Comparison of ENCODE assay signal across 1 cellular context in genomic region chr11:114036156-114036811, GRCh38.
TF ChIP-seq lines count a peak whose summit lies in the region.

No MANE protein-coding gene starts in this region.

TF ChIP-seq in HepG2, 621 proteins besides CTCF, POLR2A, EP300 and RAD21 (continued from another document and continues in another):
- TF ChIP-seq, protein P1, sequence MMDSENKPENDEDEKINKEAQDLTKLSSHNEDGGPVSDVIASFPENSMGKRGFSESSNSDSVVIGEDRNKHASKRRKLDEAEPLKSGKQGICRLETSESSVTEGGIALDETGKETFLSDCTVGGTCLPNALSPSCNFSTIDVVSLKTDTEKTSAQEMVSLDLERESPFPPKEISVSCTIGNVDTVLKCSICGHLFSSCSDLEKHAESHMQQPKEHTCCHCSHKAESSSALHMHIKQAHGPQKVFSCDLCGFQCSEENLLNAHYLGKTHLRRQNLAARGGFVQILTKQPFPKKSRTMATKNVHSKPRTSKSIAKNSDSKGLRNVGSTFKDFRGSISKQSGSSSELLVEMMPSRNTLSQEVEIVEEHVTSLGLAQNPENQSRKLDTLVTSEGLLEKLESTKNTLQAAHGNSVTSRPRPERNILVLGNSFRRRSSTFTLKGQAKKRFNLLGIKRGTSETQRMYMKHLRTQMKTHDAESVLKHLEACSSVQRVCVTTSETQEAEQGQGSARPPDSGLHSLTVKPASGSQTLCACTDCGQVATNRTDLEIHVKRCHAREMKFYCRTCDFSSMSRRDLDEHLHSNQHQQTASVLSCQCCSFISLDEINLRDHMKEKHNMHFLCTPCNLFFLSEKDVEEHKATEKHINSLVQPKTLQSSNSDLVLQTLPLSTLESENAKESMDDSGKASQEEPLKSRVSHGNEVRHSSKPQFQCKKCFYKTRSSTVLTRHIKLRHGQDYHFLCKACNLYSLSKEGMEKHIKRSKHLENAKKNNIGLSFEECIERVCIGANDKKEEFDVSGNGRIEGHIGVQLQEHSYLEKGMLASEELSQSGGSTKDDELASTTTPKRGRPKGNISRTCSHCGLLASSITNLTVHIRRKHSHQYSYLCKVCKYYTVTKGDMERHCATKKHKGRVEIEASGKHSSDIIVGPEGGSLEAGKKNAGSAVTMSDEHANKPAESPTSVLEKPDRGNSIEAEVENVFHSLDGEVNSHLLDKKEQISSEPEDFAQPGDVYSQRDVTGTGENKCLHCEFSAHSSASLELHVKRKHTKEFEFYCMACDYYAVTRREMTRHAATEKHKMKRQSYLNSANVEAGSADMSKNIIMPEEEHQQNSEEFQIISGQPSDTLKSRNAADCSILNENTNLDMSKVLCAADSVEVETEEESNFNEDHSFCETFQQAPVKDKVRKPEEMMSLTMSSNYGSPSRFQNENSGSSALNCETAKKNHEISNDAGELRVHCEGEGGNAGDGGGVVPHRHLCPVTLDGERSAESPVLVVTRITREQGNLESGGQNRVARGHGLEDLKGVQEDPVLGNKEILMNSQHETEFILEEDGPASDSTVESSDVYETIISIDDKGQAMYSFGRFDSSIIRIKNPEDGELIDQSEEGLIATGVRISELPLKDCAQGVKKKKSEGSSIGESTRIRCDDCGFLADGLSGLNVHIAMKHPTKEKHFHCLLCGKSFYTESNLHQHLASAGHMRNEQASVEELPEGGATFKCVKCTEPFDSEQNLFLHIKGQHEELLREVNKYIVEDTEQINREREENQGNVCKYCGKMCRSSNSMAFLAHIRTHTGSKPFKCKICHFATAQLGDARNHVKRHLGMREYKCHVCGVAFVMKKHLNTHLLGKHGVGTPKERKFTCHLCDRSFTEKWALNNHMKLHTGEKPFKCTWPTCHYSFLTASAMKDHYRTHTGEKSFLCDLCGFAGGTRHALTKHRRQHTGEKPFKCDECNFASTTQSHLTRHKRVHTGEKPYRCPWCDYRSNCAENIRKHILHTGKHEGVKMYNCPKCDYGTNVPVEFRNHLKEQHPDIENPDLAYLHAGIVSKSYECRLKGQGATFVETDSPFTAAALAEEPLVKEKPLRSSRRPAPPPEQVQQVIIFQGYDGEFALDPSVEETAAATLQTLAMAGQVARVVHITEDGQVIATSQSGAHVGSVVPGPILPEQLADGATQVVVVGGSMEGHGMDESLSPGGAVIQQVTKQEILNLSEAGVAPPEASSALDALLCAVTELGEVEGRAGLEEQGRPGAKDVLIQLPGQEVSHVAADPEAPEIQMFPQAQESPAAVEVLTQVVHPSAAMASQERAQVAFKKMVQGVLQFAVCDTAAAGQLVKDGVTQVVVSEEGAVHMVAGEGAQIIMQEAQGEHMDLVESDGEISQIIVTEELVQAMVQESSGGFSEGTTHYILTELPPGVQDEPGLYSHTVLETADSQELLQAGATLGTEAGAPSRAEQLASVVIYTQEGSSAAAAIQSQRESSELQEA (CRISPR knock-in tag; IDR thresholded peaks at IDR 0.05; ENCODE audit: not compliant biosample characterization) = peak; percentile 74
- TF ChIP-seq GATAD1 (CRISPR knock-in tag; IDR thresholded peaks at IDR 0.05) (no peak), ZNF644 (CRISPR knock-in tag; IDR thresholded peaks at IDR 0.05; ENCODE audit: low read depth) (no peak), ZNF317 (CRISPR knock-in tag; IDR thresholded peaks at IDR 0.05) (0 out of 2 replicates have a peak, but pooled peaks have one; percentile 23), ZFX (CRISPR knock-in tag; IDR thresholded peaks at IDR 0.05; ENCODE audit: low read depth) (peak; percentile 59; the same call in 1 of the 2 replicates), ZMYM4 (CRISPR knock-in tag; IDR thresholded peaks at IDR 0.05) (no peak), ARHGAP35 (CRISPR knock-in tag; IDR thresholded peaks at IDR 0.05; ENCODE audit: borderline replicate concordance) (no peak), PHF8 (CRISPR knock-in tag; IDR thresholded peaks at IDR 0.05) (0 out of 2 replicates have a peak, but pooled peaks have one; percentile 38), ZNF720 (CRISPR knock-in tag; IDR thresholded peaks at IDR 0.05) (no peak), ZBTB38 (CRISPR knock-in tag; IDR thresholded peaks at IDR 0.05) (no peak), BCL3 (CRISPR knock-in tag; IDR thresholded peaks at IDR 0.05) (no peak), CBX2 (IDR thresholded peaks at IDR 0.05; ENCODE audit: low read depth, low read length) (no peak), CBX2 (CRISPR knock-in tag; IDR thresholded peaks at IDR 0.05; ENCODE audit: low read depth) (no peak), HCFC1 (IDR thresholded peaks at IDR 0.05; ENCODE audit: low read depth, low read length) (no peak), KDM5B (CRISPR knock-in tag; IDR thresholded peaks at IDR 0.05; ENCODE audit: borderline replicate concordance) (no peak), NONO (IDR thresholded peaks at IDR 0.05) (no peak), NONO (CRISPR knock-in tag; conservative IDR thresholded peaks at IDR 0.05) (peak; percentile 65; the same call in 1 of the 2 replicates), TAF15 (IDR thresholded peaks at IDR 0.05; ENCODE audit: low read depth, low read length, poor library complexity, severe bottlenecking) (no peak), SUZ12 (IDR thresholded peaks at IDR 0.05; ENCODE audit: low read depth, low read length) (no peak), FUBP1 (CRISPR knock-in tag; IDR thresholded peaks at IDR 0.05; ENCODE audit: borderline replicate concordance) (no peak), GATAD2A (CRISPR knock-in tag; IDR thresholded peaks at IDR 0.05) (peak; percentile 54), SMC3 (IDR thresholded peaks at IDR 0.05; ENCODE audit: low read length) (peak; percentile 62), ZMAT3 (CRISPR knock-in tag; conservative IDR thresholded peaks at IDR 0.05) (no peak), LBX2 (CRISPR knock-in tag; IDR thresholded peaks at IDR 0.05; ENCODE audit: borderline replicate concordance) (no peak), STAG1 (CRISPR knock-in tag; IDR thresholded peaks at IDR 0.05) (peak; percentile 95), ZNF792 (CRISPR knock-in tag; IDR thresholded peaks at IDR 0.05) (0 out of 2 replicates have a peak, but pooled peaks have one; percentile 40), ATRX (CRISPR knock-in tag; IDR thresholded peaks at IDR 0.05; ENCODE audit: borderline replicate concordance) (no peak), FOXM1 (CRISPR knock-in tag; IDR thresholded peaks at IDR 0.05) (no peak), NR2F6 (IDR thresholded peaks at IDR 0.05) (no peak), NR2F6 (CRISPR knock-in tag; IDR thresholded peaks at IDR 0.05) (peak; percentile 48; the same call in 1 of the 2 replicates), FOXC1 (CRISPR knock-in tag; IDR thresholded peaks at IDR 0.05; ENCODE audit: borderline replicate concordance) (0 out of 2 replicates have a peak, but pooled peaks have one; percentile 70), TCF12 (IDR thresholded peaks at IDR 0.05) (no peak), TCF12 (CRISPR knock-in tag; IDR thresholded peaks at IDR 0.05) (no peak), TRIM24 (CRISPR knock-in tag; IDR thresholded peaks at IDR 0.05) (no peak), ZNF7 (CRISPR knock-in tag; IDR thresholded peaks at IDR 0.05) (no peak), ZNF614 (CRISPR knock-in tag; IDR thresholded peaks at IDR 0.05; ENCODE audit: borderline replicate concordance) (0 out of 2 replicates have a peak, but pooled peaks have one; percentile 16), MIER2 (CRISPR knock-in tag; IDR thresholded peaks at IDR 0.05) (0 out of 2 replicates have a peak, but pooled peaks have one; percentile 39), ZNF740 (CRISPR knock-in tag; IDR thresholded peaks at IDR 0.05) (no peak)
- TF ChIP-seq, protein P2, sequence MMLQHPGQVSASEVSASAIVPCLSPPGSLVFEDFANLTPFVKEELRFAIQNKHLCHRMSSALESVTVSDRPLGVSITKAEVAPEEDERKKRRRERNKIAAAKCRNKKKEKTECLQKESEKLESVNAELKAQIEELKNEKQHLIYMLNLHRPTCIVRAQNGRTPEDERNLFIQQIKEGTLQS (CRISPR knock-in tag; IDR thresholded peaks at IDR 0.05) = 0 out of 2 replicates have a peak, but pooled peaks have one; percentile 16
- TF ChIP-seq, protein P3, sequence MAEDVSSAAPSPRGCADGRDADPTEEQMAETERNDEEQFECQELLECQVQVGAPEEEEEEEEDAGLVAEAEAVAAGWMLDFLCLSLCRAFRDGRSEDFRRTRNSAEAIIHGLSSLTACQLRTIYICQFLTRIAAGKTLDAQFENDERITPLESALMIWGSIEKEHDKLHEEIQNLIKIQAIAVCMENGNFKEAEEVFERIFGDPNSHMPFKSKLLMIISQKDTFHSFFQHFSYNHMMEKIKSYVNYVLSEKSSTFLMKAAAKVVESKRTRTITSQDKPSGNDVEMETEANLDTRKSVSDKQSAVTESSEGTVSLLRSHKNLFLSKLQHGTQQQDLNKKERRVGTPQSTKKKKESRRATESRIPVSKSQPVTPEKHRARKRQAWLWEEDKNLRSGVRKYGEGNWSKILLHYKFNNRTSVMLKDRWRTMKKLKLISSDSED (CRISPR knock-in tag; IDR thresholded peaks at IDR 0.05) = no peak
- TF ChIP-seq, protein P4, sequence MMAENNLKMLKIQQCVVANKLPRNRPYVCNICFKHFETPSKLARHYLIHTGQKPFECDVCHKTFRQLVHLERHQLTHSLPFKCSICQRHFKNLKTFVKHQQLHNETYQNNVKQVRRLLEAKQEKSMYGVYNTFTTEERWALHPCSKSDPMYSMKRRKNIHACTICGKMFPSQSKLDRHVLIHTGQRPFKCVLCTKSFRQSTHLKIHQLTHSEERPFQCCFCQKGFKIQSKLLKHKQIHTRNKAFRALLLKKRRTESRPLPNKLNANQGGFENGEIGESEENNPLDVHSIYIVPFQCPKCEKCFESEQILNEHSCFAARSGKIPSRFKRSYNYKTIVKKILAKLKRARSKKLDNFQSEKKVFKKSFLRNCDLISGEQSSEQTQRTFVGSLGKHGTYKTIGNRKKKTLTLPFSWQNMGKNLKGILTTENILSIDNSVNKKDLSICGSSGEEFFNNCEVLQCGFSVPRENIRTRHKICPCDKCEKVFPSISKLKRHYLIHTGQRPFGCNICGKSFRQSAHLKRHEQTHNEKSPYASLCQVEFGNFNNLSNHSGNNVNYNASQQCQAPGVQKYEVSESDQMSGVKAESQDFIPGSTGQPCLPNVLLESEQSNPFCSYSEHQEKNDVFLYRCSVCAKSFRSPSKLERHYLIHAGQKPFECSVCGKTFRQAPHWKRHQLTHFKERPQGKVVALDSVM (CRISPR knock-in tag; IDR thresholded peaks at IDR 0.05) = peak; percentile 97
- TF ChIP-seq, protein P5, sequence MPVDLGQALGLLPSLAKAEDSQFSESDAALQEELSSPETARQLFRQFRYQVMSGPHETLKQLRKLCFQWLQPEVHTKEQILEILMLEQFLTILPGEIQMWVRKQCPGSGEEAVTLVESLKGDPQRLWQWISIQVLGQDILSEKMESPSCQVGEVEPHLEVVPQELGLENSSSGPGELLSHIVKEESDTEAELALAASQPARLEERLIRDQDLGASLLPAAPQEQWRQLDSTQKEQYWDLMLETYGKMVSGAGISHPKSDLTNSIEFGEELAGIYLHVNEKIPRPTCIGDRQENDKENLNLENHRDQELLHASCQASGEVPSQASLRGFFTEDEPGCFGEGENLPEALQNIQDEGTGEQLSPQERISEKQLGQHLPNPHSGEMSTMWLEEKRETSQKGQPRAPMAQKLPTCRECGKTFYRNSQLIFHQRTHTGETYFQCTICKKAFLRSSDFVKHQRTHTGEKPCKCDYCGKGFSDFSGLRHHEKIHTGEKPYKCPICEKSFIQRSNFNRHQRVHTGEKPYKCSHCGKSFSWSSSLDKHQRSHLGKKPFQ (CRISPR knock-in tag; IDR thresholded peaks at IDR 0.05; ENCODE audit: insufficient replicate concordance) = no peak
- TF ChIP-seq, protein P6, sequence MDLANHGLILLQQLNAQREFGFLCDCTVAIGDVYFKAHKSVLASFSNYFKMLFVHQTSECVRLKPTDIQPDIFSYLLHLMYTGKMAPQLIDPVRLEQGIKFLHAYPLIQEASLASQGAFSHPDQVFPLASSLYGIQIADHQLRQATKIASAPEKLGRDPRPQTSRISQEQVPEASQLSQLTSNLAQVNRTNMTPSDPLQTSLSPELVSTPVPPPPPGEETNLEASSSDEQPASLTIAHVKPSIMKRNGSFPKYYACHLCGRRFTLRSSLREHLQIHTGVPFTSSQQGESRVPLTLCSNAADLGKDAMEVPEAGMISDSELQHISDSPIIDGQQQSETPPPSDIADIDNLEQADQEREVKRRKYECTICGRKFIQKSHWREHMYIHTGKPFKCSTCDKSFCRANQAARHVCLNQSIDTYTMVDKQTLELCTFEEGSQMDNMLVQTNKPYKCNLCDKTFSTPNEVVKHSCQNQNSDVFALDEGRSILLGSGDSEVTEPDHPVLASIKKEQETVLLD (CRISPR knock-in tag; IDR thresholded peaks at IDR 0.05; ENCODE audit: low read depth) = no peak
- TF ChIP-seq, protein P7, sequence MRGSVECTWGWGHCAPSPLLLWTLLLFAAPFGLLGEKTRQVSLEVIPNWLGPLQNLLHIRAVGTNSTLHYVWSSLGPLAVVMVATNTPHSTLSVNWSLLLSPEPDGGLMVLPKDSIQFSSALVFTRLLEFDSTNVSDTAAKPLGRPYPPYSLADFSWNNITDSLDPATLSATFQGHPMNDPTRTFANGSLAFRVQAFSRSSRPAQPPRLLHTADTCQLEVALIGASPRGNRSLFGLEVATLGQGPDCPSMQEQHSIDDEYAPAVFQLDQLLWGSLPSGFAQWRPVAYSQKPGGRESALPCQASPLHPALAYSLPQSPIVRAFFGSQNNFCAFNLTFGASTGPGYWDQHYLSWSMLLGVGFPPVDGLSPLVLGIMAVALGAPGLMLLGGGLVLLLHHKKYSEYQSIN (CRISPR knock-in tag; IDR thresholded peaks at IDR 0.05; ENCODE audit: borderline replicate concordance) = no peak
